In the genomic region with DNA sequence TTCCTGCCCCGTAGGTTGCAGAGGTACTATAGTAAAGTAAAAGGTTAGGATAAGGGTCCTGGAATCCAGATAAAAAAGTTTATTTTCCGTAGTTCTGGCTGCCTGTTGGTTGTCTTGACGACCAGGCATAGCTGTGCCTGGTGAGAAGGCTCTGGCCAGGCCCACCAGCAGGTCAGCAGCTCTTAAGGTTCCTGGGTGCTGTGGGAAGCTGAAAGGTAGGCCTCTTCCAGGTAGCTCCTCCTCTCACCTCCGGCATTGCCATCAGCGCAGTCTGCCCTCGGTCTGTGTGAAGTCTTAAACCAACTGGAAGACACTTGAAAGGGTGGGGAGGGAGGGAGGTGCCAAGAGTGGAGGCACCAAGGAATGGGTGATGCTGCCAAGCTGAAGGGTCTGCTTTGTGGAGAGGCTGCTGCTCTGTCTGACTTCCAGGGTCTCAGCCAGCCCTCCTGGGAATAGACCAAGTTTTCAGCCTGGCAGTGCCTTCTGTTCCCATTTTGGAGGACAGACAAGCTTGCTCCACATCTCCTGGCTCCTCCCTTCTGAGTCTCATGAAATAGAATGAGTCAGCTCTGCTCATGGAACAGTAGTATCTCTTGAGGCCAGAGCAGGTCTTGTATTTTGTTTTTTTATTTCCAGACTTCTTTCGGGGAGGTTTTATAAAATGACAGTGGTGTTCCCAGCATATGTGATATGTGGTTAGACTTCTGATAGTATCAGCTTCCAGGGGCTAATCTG, we compare ENCODE assay signal across 12 cellular contexts. TPM values are rescaled to one million over a fixed set of nuclear protein-coding genes. Genes with fewer than 3 reads are reported as not detected.
A peak's percentile ranks its signal among the peaks of the same experiment; 100 is the strongest.
DNase-seq lines count a peak whose midpoint lies in the region; ATAC-seq and TF ChIP-seq lines count a peak whose summit lies in the region.
"Had no signal": no experiment of that assay in that cellular context is flagged by ENCODE, and none has a peak within 500 bp of the region (broad histone marks: within the 10 kb centered on the region; RNA-seq: fewer than 3 reads in every experiment).

No MANE protein-coding gene starts in this region.

- peaks cover 0 to 1% (median 0%) of the 10 kb centered on the region in 3 donors for H3K27me3 Mint-ChIP-seq in CD14-positive monocyte (ENCODE audit: low read depth in 3 of 3)
- H3K27me3 Mint-ChIP-seq in activated T-cell treated with anti-CD3 and anti-CD28 coated beads, Interleukin-2, amount 50 U/mL, for 4 hours (ENCODE audit: low read depth), result no peaks in the 10 kb centered on the region
- H3K27me3 Mint-ChIP-seq: memory B cell had no signal

- H3K9me3 Mint-ChIP-seq in CD14-positive monocyte, result no peaks in the 10 kb centered on the region
- H3K9me3 Mint-ChIP-seq in activated T-cell treated with anti-CD3 and anti-CD28 coated beads, Interleukin-2, amount 50 U/mL, for 4 hours, result no peaks in the 10 kb centered on the region
- H3K9me3 Mint-ChIP-seq: memory B cell had no signal

- no peaks in the 10 kb centered on the region for H3K9me3 ChIP-seq in thyroid gland

- 72 to 73% methylated on average over 4 to 7 of the region's 7 CpGs for WGBS in thyroid gland, 2 donors

- peak overlapping the region; percentile 30 to 87 (median 73) for H3K27ac Mint-ChIP-seq in CD14-positive monocyte
- H3K27ac Mint-ChIP-seq: memory B cell had no signal

- H3K27ac ChIP-seq in thyroid gland, result peak overlapping the region in 1 of 3 donors; percentile 54

- no peak for TF ChIP-seq POLR2A in thyroid gland (IDR thresholded peaks at IDR 0.05)

- no peak for ATAC-seq in activated T-cell treated with anti-CD3 and anti-CD28 coated beads, Interleukin-2, amount 50 U/mL, for 4 hours
- ATAC-seq: GM12878 had no signal

- TF ChIP-seq CTCF in CD14-positive monocyte (IDR thresholded peaks at IDR 0.05) (no peak), thyroid gland (IDR thresholded peaks at IDR 0.05) (no peak)

- H3K27me3 ChIP-seq in thyroid gland, result no peaks in the 10 kb centered on the region

- H3K36me3 Mint-ChIP-seq in CD14-positive monocyte, result peaks cover 78 to 86% of the 10 kb centered on the region in 2 donors
- H3K36me3 Mint-ChIP-seq in activated T-cell treated with anti-CD3 and anti-CD28 coated beads, Interleukin-2, amount 50 U/mL, for 4 hours (ENCODE audit: insufficient read depth), result peaks cover 43% of the 10 kb centered on the region

- no peak overlapping the region for H3K4me3 ChIP-seq in thyroid gland (replicated peaks in 1 of 3)
- H3K4me3 ChIP-seq: GM12878 had no signal

- no peak overlapping the region for H3K4me3 Mint-ChIP-seq in CD14-positive monocyte
- H3K4me3 Mint-ChIP-seq in activated T-cell treated with anti-CD3 and anti-CD28 coated beads, Interleukin-2, amount 50 U/mL, for 4 hours, result no peak overlapping the region
- H3K4me3 Mint-ChIP-seq: memory B cell had no signal

- intact Hi-C loops in CD14-positive monocyte (cut with micrococcal nuclease), result no loop called here
- intact Hi-C loops in thyroid gland (cut with DNase I), result loop anchor here (10.0 kb wide), 1 partner anchor 184 kb away; the partner anchor contains the start of gene SPPL3

- peaks cover 43% of the 10 kb centered on the region for H3K4me1 Mint-ChIP-seq in CD14-positive monocyte
- peaks cover 18% of the 10 kb centered on the region for H3K4me1 Mint-ChIP-seq in activated T-cell treated with anti-CD3 and anti-CD28 coated beads, Interleukin-2, amount 50 U/mL, for 4 hours (ENCODE audit: low read depth)

- DNase-seq in CD14-positive monocyte (ENCODE audit: low spot score), result no peak
- peak; percentile 28 for DNase-seq in RPMI7951 (ENCODE audit: low read depth)
- DNase-seq in fibroblast of gingiva (ENCODE audit: low read depth), result peak; percentile 77
- peak; percentile 45 for DNase-seq in non-pigmented ciliary epithelial cell (ENCODE audit: low read depth)
- DNase-seq in NCI-H1417 (lab: John Stamatoyannopoulos, UW), result no peak
- no peak for DNase-seq in activated T-cell treated with anti-CD3 and anti-CD28 coated beads, Interleukin-2, amount 50 U/mL, for 4 hours
- no peak for DNase-seq in thyroid gland
- DNase-seq in germinal center (ENCODE audit: low spot score), result no peak
- DNase-seq: activated naive CD4-positive, alpha-beta T cell; RPMI8226 had no signal

- H3K4me1 ChIP-seq in thyroid gland, result peaks cover 7 to 13% of the 10 kb centered on the region in 2 donors

- H3K36me3 ChIP-seq in thyroid gland, result peaks cover 60 to 65% of the 10 kb centered on the region in 2 donors

RNA-seq across cellular contexts. Expression of gene ACADS, which starts 5.2 kb away (rescaled TPM):
- 10 to 100 TPM; 18.2 to 25.1 TPM for polyA plus RNA-seq in CD14-positive monocyte
- 7.1 and 7.3 TPM in 2 replicates for total RNA-seq in RPMI7951 (2014; rRNA removed; shearing (Covaris generic))
- total RNA-seq in activated T-cell treated with anti-CD3 and anti-CD28 coated beads, Interleukin-2, amount 50 U/mL, for 4 hours, result 10 to 100 TPM; 13.3 to 13.8 (median 13.3) TPM
- 10 to 100 TPM; 40.8 to 85.9 (median 65.1) TPM for total RNA-seq in thyroid gland

RNA-seq across cellular contexts. Expression of gene UNC119B, which starts 10.1 kb away (rescaled TPM):
- polyA plus RNA-seq in CD14-positive monocyte, result 1 to 10 TPM; 1.1 to 2.1 TPM
- total RNA-seq in RPMI7951 (2014; rRNA removed; shearing (Covaris generic)), result 10.2 and 10.7 TPM in 2 replicates
- 10 to 100 TPM; 17.0 to 20.4 (median 17.0) TPM for total RNA-seq in activated T-cell treated with anti-CD3 and anti-CD28 coated beads, Interleukin-2, amount 50 U/mL, for 4 hours
- 10 to 100 TPM; 44.1 to 65.3 (median 61.6) TPM for total RNA-seq in thyroid gland

RNA-seq across cellular contexts. Expression of gene MLEC, which starts 33.5 kb away (rescaled TPM):
- 10 to 100 TPM; 65.3 to 79.5 TPM for polyA plus RNA-seq in CD14-positive monocyte
- 80.7 and 87.7 TPM in 2 replicates for total RNA-seq in RPMI7951 (2014; rRNA removed; shearing (Covaris generic))
- 100 to 1,000 TPM; 153 to 172 (median 153) TPM for total RNA-seq in activated T-cell treated with anti-CD3 and anti-CD28 coated beads, Interleukin-2, amount 50 U/mL, for 4 hours
- total RNA-seq in thyroid gland, result 100 to 1,000 TPM; 122 to 288 (median 187) TPM

Comparison
In these comparisons a context has a peak if more than half of its experiments do, and no peak if none do; other contexts are left out.
1. DNase-seq: peak in RPMI7951 (single experiment), fibroblast of gingiva (single experiment) and non-pigmented ciliary epithelial cell (single experiment); none in CD14-positive monocyte (single experiment), NCI-H1417 (0 of 3), activated T-cell treated with anti-CD3 and anti-CD28 coated beads, Interleukin-2, amount 50 U/mL, for 4 hours (single experiment), thyroid gland (0 of 2) and germinal center (single experiment).